In genomic region chr21:42868196-42868595, GRCh38 we compare ENCODE assay signal across 23 cellular contexts. TPM values are rescaled to one million over a fixed set of nuclear protein-coding genes. Genes with fewer than 3 reads are reported as not detected.
"Had no signal": no experiment of that assay in that cellular context is flagged by ENCODE, and none has a peak within 500 bp of the region (broad histone marks: within the 10 kb centered on the region; RNA-seq: fewer than 3 reads in every experiment).

No MANE protein-coding gene starts in this region.

- DNase-seq: effector memory CD4-positive, alpha-beta T cell; esophagus squamous epithelium; foreskin fibroblast; glutamatergic neuron; immature natural killer cell; left colon; left ventricle myocardium superior; mesenchymal stem cell; naive B cell; small intestine; stimulated activated CD4-positive, alpha-beta T cell treated with anti-CD3 and anti-CD28 coated beads, Interleukin-12 subunit alpha, Interleukin-12 subunit beta, amount 100 ng/mL, for 4 hours; stimulated activated naive CD4-positive, alpha-beta T cell; thyroid gland had no signal

- H3K27ac ChIP-seq: epithelial cell of prostate, esophagus squamous epithelium, gastroesophageal sphincter, neutrophil, suprapubic skin, thyroid gland had no signal

- H3K9me3 ChIP-seq: esophagus squamous epithelium, gastroesophageal sphincter, neutrophil, suprapubic skin, thyroid gland had no signal

- ATAC-seq: gastroesophageal sphincter, left ventricle myocardium superior had no signal

- H3K27ac Mint-ChIP-seq: immature natural killer cell, nephron, type B pancreatic cell had no signal

- H3K4me3 Mint-ChIP-seq: immature natural killer cell, naive B cell, nephron, type B pancreatic cell had no signal

- H3K27me3 ChIP-seq: esophagus squamous epithelium, gastroesophageal sphincter, neutrophil, suprapubic skin, thyroid gland had no signal

- FAIRE-seq: keratinocyte, small intestine had no signal

- H3K27me3 Mint-ChIP-seq: naive B cell, type B pancreatic cell had no signal

- H3K4me3 ChIP-seq: esophagus squamous epithelium, gastroesophageal sphincter, lung, suprapubic skin, thyroid gland had no signal

- H3K9me3 Mint-ChIP-seq: immature natural killer cell, naive B cell, nephron, type B pancreatic cell had no signal

RNA-seq across cellular contexts. Expression of gene ERVH48-1, which starts 57.2 kb away (rescaled TPM):
- total RNA-seq: gastroesophageal sphincter, left colon, left ventricle myocardium superior, osteocyte, pulmonary artery endothelial cell, suprapubic skin had no signal
- polyA plus RNA-seq: immature natural killer cell, small intestine had no signal
